In the genomic region with DNA sequence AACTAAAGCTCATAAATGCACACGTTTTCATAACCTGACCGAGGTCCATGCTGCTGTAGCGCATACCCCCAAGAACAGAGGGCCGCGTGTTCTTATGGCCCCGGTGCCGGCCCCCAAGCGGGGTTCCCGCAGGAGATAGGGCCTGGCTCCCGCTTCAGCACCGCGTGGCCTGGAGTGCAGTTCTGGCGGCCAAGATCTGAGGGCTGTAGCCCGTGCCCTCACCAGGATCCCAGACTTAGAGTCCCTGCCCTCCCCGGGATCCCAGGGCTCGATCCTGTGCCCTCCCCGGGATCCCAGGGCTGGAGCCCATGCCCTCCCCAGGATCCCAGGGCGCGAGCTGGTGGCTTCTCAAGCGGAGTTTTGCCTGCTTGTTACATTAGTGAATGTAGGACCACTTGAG, we compare ENCODE assay signal across 8 cellular contexts. TPM values are rescaled to one million over a fixed set of nuclear protein-coding genes. Genes with fewer than 3 reads are reported as not detected.
DNase-seq lines count a peak whose midpoint lies in the region; ATAC-seq and TF ChIP-seq lines count a peak whose summit lies in the region.

No MANE protein-coding gene starts in this region.

- H3K27ac Mint-ChIP-seq in CD4-positive, alpha-beta T cell: peak overlapping the region; percentile 93
- peak overlapping the region in 5 of 6 donors; percentile 87 to 96 (median 94) for H3K27ac Mint-ChIP-seq in naive B cell

- H3K4me1 Mint-ChIP-seq in CD4-positive, alpha-beta T cell (ENCODE audit: low read depth): peaks cover 53% of the 10 kb centered on the region
- H3K4me1 Mint-ChIP-seq in naive B cell: peaks cover 29 to 48% (median 44%) of the 10 kb centered on the region in 3 donors

- no peaks in the 10 kb centered on the region for H3K27me3 ChIP-seq in CD4-positive, alpha-beta T cell (ENCODE audit: control insufficient read depth, insufficient read depth, low read length)

- peak overlapping the region; percentile 93 for H3K4me3 ChIP-seq in LNCaP clone FGC (ENCODE audit: low read depth, low read length)

- peaks cover 26% of the 10 kb centered on the region for H3K36me3 Mint-ChIP-seq in CD4-positive, alpha-beta T cell (ENCODE audit: low read depth)
- peaks cover 0 to 5% of the 10 kb centered on the region in 2 donors for H3K36me3 Mint-ChIP-seq in naive B cell

- H3K27ac ChIP-seq in CD4-positive, alpha-beta T cell (ENCODE audit: low read depth, low read length): peak overlapping the region; percentile 55
- H3K27ac ChIP-seq in cingulate gyrus (ENCODE audit: low read depth, low read length): peak overlapping the region; percentile 51

- H3K9me3 ChIP-seq in CD4-positive, alpha-beta T cell (ENCODE audit: control insufficient read depth, low read length): no peaks in the 10 kb centered on the region

- H3K4me3 Mint-ChIP-seq in CD4-positive, alpha-beta T cell: peak overlapping the region; percentile 97
- peak overlapping the region; percentile 90 to 98 (median 97) for H3K4me3 Mint-ChIP-seq in naive B cell

- CTCF ChIA-PET in CD4-positive, alpha-beta T cell (lab: Charles Lee): interaction anchor here (0.6 to 5.2 kb wide), 8 partner anchors 12 to 348 kb away, joined by 3 to 55 read pairs (median 5); partner anchors contain the start of gene TADA2B
- CTCF ChIA-PET in GM10248 (lab: Yijun Ruan, JAX): interaction anchor here (0.9 to 7.3 kb wide), 14 partner anchors 9 to 350 kb away, joined by 3 to 115 read pairs (median 6); partner anchors contain the start of gene TADA2B

- TF ChIP-seq CTCF in CD4-positive, alpha-beta T cell (IDR thresholded peaks at IDR 0.05): no peak
- TF ChIP-seq CTCF in LNCaP clone FGC (IDR thresholded peaks at IDR 0.05; ENCODE audit: control insufficient read depth, extremely low read depth, insufficient read depth): no peak
- no peak for TF ChIP-seq CTCF in GM10248 (IDR thresholded peaks at IDR 0.05; ENCODE audit: control extremely low read depth, extremely low read depth, low read depth, missing control alignments)

- POLR2A ChIA-PET in CD4-positive, alpha-beta T cell (lab: Charles Lee): interaction anchor here (0.8 to 5.1 kb wide), 18 partner anchors 16 to 428 kb away, joined by 3 to 156 read pairs (median 9); partner anchors contain the start of genes BLOC1S4, KIAA0232, MRFAP1 and TADA2B
- POLR2A ChIA-PET in GM10248 (lab: Yijun Ruan, JAX): interaction anchor here (0.5 kb wide), 1 partner anchor 56 kb away, joined by 3 read pairs; no protein-coding TSS in a partner anchor

- intact Hi-C loops in CD4-positive, alpha-beta T cell (cut with DNase I, micrococcal nuclease): loop anchor here (1.0 to 2.0 kb wide), 4 partner anchors 82 to 428 kb away; partner anchors contain the start of genes BLOC1S4 (in 1 of the 2), KIAA0232 (in 1 of the 2) and MRFAP1 (in 1 of the 2)

- no peak for ATAC-seq in CD4-positive, alpha-beta T cell (ENCODE audit: poor library complexity)
- ATAC-seq in naive B cell (ENCODE audit: low read depth in 2 of 2) (no peak), HG02642 (IDR thresholded peaks at IDR 0.05; ENCODE audit: poor library complexity, unreplicated experiment) (no peak), GM18498 (IDR thresholded peaks at IDR 0.05; ENCODE audit: unreplicated experiment) (no peak)

- H3K27me3 Mint-ChIP-seq in CD4-positive, alpha-beta T cell: no peaks in the 10 kb centered on the region
- H3K27me3 Mint-ChIP-seq in naive B cell: peaks cover 0 to 6% (median 3%) of the 10 kb centered on the region in 3 donors

- DNase-seq in CD4-positive, alpha-beta T cell: no peak
- DNase-seq in LNCaP clone FGC (ENCODE audit: low read depth) (no peak), naive B cell (no peak), GM10248 (ENCODE audit: extremely low spot score) (no peak), middle frontal gyrus (ENCODE audit: extremely low spot score, low spot score) (no peak)

- no peaks in the 10 kb centered on the region for H3K9me3 Mint-ChIP-seq in CD4-positive, alpha-beta T cell
- H3K9me3 Mint-ChIP-seq in naive B cell: no peaks in the 10 kb centered on the region

RNA-seq across cellular contexts. Expression of gene GRPEL1, which starts 1.0 kb away (rescaled TPM):
- 10 to 100 TPM; 55.6 to 58.6 TPM for total RNA-seq in CD4-positive, alpha-beta T cell
- polyA plus RNA-seq in naive B cell (ENCODE audit: low read depth in 6 of 6): 10 to 100 TPM; 29.8 to 36.1 (median 32.2) TPM

RNA-seq across cellular contexts. Expression of gene TADA2B, which starts 25.7 kb away (rescaled TPM):
- 10 to 100 TPM; 41.5 to 44.6 TPM for total RNA-seq in CD4-positive, alpha-beta T cell
- 1 to 10 TPM; 4.2 to 6.3 (median 5.1) TPM for polyA plus RNA-seq in naive B cell (ENCODE audit: low read depth in 6 of 6)
